In genomic region chrX:18995216-18995615, GRCh38 we compare ENCODE assay signal across 15 cellular contexts. TPM values are rescaled to one million over a fixed set of nuclear protein-coding genes. Genes with fewer than 3 reads are reported as not detected.
DNase-seq lines count a peak whose midpoint lies in the region; TF ChIP-seq lines count a peak whose summit lies in the region.
"Had no signal": no experiment of that assay in that cellular context is flagged by ENCODE, and none has a peak within 500 bp of the region (broad histone marks: within the 10 kb centered on the region; RNA-seq: fewer than 3 reads in every experiment).

No MANE protein-coding gene starts in this region.

- no peaks in the 10 kb centered on the region for H4K20me1 ChIP-seq in fibroblast of lung (ENCODE audit: control insufficient read depth, extremely low read depth, insufficient read depth, low read length)

- no peak overlapping the region for H2BK12ac ChIP-seq in trophoblast cell (ENCODE audit: low read length)

- no peak overlapping the region for H3K9ac ChIP-seq in fibroblast of lung (ENCODE audit: insufficient read depth, low read length)
- H3K9ac ChIP-seq in trophoblast cell (ENCODE audit: low read length), result no peak overlapping the region

- H3K18ac ChIP-seq in trophoblast cell (ENCODE audit: low read length), result no peak overlapping the region

- H3K36me3 ChIP-seq in SJSA1 (no peaks in the 10 kb centered on the region), fibroblast of lung (ENCODE audit: control insufficient read depth, insufficient read depth, low read length) (no peaks in the 10 kb centered on the region), trophoblast cell (ENCODE audit: control insufficient read depth in 1 of 2, insufficient read depth in 2 of 2, low read length in 2 of 2) (no peaks in the 10 kb centered on the region)

- H3K27me3 ChIP-seq in SJSA1 (replicated peaks) (no peaks in the 10 kb centered on the region), fibroblast of lung (ENCODE audit: control insufficient read depth, insufficient read depth, low read length) (no peaks in the 10 kb centered on the region), trophoblast cell (ENCODE audit: insufficient read depth, low read length) (no peaks in the 10 kb centered on the region)

- peak; percentile 83 for DNase-seq in ELR (ENCODE audit: low read depth)
- DNase-seq in SJSA1 (ENCODE audit: low read depth in 1 of 2, low spot score in 2 of 2), result peak in 1 of 2 experiments; percentile 45
- peak; percentile 33 to 83 for DNase-seq in fibroblast of lung (ENCODE audit: low read depth in 2 of 2)
- DNase-seq in trophoblast cell, result peak; percentile 12 to 86
- no peak for DNase-seq in NCI-H82 (lab: John Stamatoyannopoulos, UW)
- DNase-seq in NK-92 (lab: John Stamatoyannopoulos, UW; ENCODE audit: unreplicated experiment), result no peak
- no peak for DNase-seq in activated naive CD4-positive, alpha-beta T cell treated with anti-CD3 and anti-CD28 coated beads, Interleukin-2, amount 50 U/mL, for 16 hours
- no peak for DNase-seq in T-helper 2 cell
- DNase-seq: activated CD4-positive, alpha-beta T cell treated with anti-CD3 and anti-CD28 coated beads for 48 hours; activated T-cell treated with anti-CD3 and anti-CD28 coated beads, Interleukin-2, amount 50 U/mL, for 48 hours; CD8-positive, alpha-beta T cell; effector memory CD4-positive, alpha-beta T cell; hypothalamus; NCI-H1092 treated with DMSO at 0.1 percent for 48 hours; small intestine had no signal

- no peak overlapping the region for H2AK5ac ChIP-seq in trophoblast cell (ENCODE audit: low read length)

- no peak for TF ChIP-seq CTCF in fibroblast of lung (conservative IDR thresholded peaks at IDR 0.05 in 1 of 2, IDR thresholded peaks at IDR 0.05 in 1 of 2; ENCODE audit: low read depth in 1 of 2, low read length in 2 of 2)

- H3K4me3 ChIP-seq in SJSA1, result no peak overlapping the region
- peak overlapping the region in 1 of 4 experiments; percentile 32 for H3K4me3 ChIP-seq in fibroblast of lung (replicated peaks in 1 of 4; ENCODE audit: control extremely low read depth in 1 of 4, insufficient read depth in 1 of 4, low read depth in 3 of 4, low read length in 4 of 4)
- H3K4me3 ChIP-seq in trophoblast cell (ENCODE audit: low read depth, low read length), result no peak overlapping the region

- no peak overlapping the region for H3K4ac ChIP-seq in trophoblast cell (ENCODE audit: low read depth, low read length)

- no CpG with 5 or more reads among the region's 3 CpGs for WGBS in trophoblast cell (ENCODE audit: extremely low coverage, insufficient coverage, insufficient read length)

- H4K91ac ChIP-seq in trophoblast cell (ENCODE audit: low read depth, low read length), result no peak overlapping the region

- H2AFZ ChIP-seq in fibroblast of lung (ENCODE audit: low read length), result no peak overlapping the region
- no peak overlapping the region for H2AFZ ChIP-seq in trophoblast cell (ENCODE audit: insufficient read depth, low read length, poor library complexity)

- no peak overlapping the region for H3K14ac ChIP-seq in trophoblast cell (ENCODE audit: low read length)

- peak overlapping the region; percentile 91 for H3K27ac ChIP-seq in SJSA1
- peak overlapping the region; percentile 77 for H3K27ac ChIP-seq in fibroblast of lung (ENCODE audit: insufficient read depth, low read length)
- peak overlapping the region; percentile 65 for H3K27ac ChIP-seq in trophoblast cell (ENCODE audit: low read depth, low read length)

- peaks cover 3% of the 10 kb centered on the region for H3K79me1 ChIP-seq in trophoblast cell (ENCODE audit: low read length)

- no peak overlapping the region for H4K12ac ChIP-seq in trophoblast cell (ENCODE audit: low read depth, low read length)

- no peak overlapping the region for H4K8ac ChIP-seq in trophoblast cell (ENCODE audit: low read depth, low read length)

- H2BK120ac ChIP-seq in trophoblast cell (ENCODE audit: insufficient read depth, low read length, poor library complexity), result peak overlapping the region; percentile 66

- H3K79me2 ChIP-seq in fibroblast of lung (ENCODE audit: control insufficient read depth, insufficient read depth, low read length) (no peaks in the 10 kb centered on the region), trophoblast cell (ENCODE audit: control insufficient read depth, insufficient read depth, low read length, poor library complexity) (no peaks in the 10 kb centered on the region)

- H2BK5ac ChIP-seq in trophoblast cell (ENCODE audit: low read depth, low read length, poor library complexity), result no peak overlapping the region

- no peaks in the 10 kb centered on the region for H3K9me3 ChIP-seq in SJSA1 (replicated peaks)
- H3K9me3 ChIP-seq in fibroblast of lung (ENCODE audit: control insufficient read depth, insufficient read depth, low read depth, low read length), result no peaks in the 10 kb centered on the region
- H3K9me3 ChIP-seq in trophoblast cell (ENCODE audit: insufficient read depth, low read depth, low read length), result no peaks in the 10 kb centered on the region

- H3K23ac ChIP-seq in trophoblast cell (ENCODE audit: low read length), result no peak overlapping the region

- H3K4me2 ChIP-seq in fibroblast of lung (ENCODE audit: extremely low read depth, insufficient read depth, low read length), result peak overlapping the region; percentile 54
- no peak overlapping the region for H3K4me2 ChIP-seq in trophoblast cell (ENCODE audit: low read length)

- H3K4me1 ChIP-seq in SJSA1 (replicated peaks) (peaks cover 28% of the 10 kb centered on the region), fibroblast of lung (ENCODE audit: control insufficient read depth, extremely low read depth, insufficient read depth, low read length) (no peaks in the 10 kb centered on the region), trophoblast cell (ENCODE audit: control insufficient read depth in 1 of 2, insufficient read depth in 2 of 2, low read length in 2 of 2) (peaks cover 4% of the 10 kb centered on the region in 2 experiments)

RNA-seq across cellular contexts. Expression of gene PHKA2, which starts 11.3 kb away (rescaled TPM):
- 6.0 and 10.8 TPM in 2 replicates for total RNA-seq in SJSA1 (2014; rRNA removed; shearing (Covaris generic))
- 7.7 and 8.3 TPM in 2 replicates for total RNA-seq in fibroblast of lung
- polyA plus RNA-seq in fibroblast of lung, result 6.1 and 7.9 TPM in 2 replicates
- polyA plus RNA-seq in fibroblast of lung (2012), result 6.2 and 8.4 TPM in 2 replicates
- polyA minus RNA-seq in fibroblast of lung (ENCODE audit: low replicate concordance), result 30.2 and 46.3 TPM in 2 replicates
- 12.9 and 14.4 TPM in 2 replicates for polyA plus RNA-seq in trophoblast cell (2013)

Comparison
In these comparisons a context has a peak if more than half of its experiments do, and no peak if none do; other contexts are left out.
1. DNase-seq: peak in ELR (single experiment), fibroblast of lung (2 of 2) and trophoblast cell (2 of 2); none in NCI-H82 (single experiment), NK-92 (single experiment), activated naive CD4-positive, alpha-beta T cell treated with anti-CD3 and anti-CD28 coated beads, Interleukin-2, amount 50 U/mL, for 16 hours (single experiment) and T-helper 2 cell (0 of 5).
2. Peak in every context shown above with its lines, with median percentiles within 50 percentile points of each other: H3K27ac ChIP-seq.